1 cellular context compared by ENCODE assay signal in the genomic region with DNA sequence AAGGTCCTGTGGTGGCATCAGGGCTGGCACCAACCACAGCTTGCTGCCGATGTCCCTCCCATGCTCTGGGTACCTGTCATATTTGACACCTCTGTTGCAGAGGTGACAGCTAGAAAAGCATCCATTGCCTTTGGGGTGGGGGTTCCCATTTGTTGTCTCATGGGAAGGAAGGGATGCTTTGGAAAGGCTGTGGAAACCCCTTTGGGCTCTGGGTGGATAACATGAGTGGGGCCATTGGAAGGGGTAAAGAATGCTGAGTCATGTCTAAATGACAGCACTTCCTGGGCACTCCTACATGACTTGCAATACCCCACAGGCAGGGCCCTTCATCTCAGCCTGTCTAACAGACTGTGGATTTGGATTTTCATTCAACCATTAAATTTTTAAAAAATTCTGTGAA.
TF ChIP-seq lines count a peak whose summit lies in the region.

No MANE protein-coding gene starts in this region.

TF ChIP-seq in H1, 55 proteins besides CTCF, POLR2A, EP300 and RAD21:
- TF ChIP-seq NRF1 (IDR thresholded peaks at IDR 0.05; ENCODE audit: low read depth, low read length) (no peak), BACH1 (IDR thresholded peaks at IDR 0.05; ENCODE audit: low read length) (peak; percentile 88), JUN (IDR thresholded peaks at IDR 0.05; ENCODE audit: low read depth, low read length) (no peak), MAFK (IDR thresholded peaks at IDR 0.05; ENCODE audit: low read depth, low read length) (peak; percentile 74; the same call in 1 of the 2 replicates), YY1 (IDR thresholded peaks at IDR 0.05; ENCODE audit: low read depth, low read length) (no peak), CREB1 (IDR thresholded peaks at IDR 0.05) (no peak)
